Comparison of ENCODE assay signal across 16 cellular contexts in genomic region chr2:69344305-69344704, GRCh38.
"Had no signal": no experiment of that assay in that cellular context is flagged by ENCODE, and none has a peak within 500 bp of the region (broad histone marks: within the 10 kb centered on the region; RNA-seq: fewer than 3 reads in every experiment).

No MANE protein-coding gene starts in this region.

- FAIRE-seq: TTC549 had no signal

- DNase-seq: activated CD4-positive, alpha-beta T cell treated with anti-CD3 and anti-CD28 coated beads, Interleukin-2, amount 50 U/mL, for 1 hour; activated CD4-positive, CD25-positive, alpha-beta regulatory T cell; activated gamma-delta T cell; activated naive CD8-positive, alpha-beta T cell treated with anti-CD3 and anti-CD28 coated beads, Interleukin-2, amount 10 ng/mL, durations not matched to agents 7 days and 5 days; activated T-cell treated with anti-CD3 and anti-CD28 coated beads, Interleukin-2, amount 50 U/mL, for 1 hour; anterior cingulate cortex; effector memory CD8-positive, alpha-beta T cell; gastrocnemius medialis; heart right ventricle; lower lobe of right lung; posterior cingulate gyrus; stimulated activated CD4-positive, alpha-beta T cell treated with anti-CD3 and anti-CD28 coated beads, Interleukin-2, amount 100 ng/mL, for 48 hours; stimulated activated naive B cell treated with anti-CD40 and anti-IgM and Interleukin-4, amounts not matched to agents 10 μg/mL and 1 μg/mL and 100 μg/mL, for 72 hours; SW 1271; trophoblast cell had no signal

- H3K9me3 ChIP-seq: gastrocnemius medialis, heart right ventricle, lower lobe of right lung had no signal

- H3K4me1 ChIP-seq: gastrocnemius medialis, lower lobe of right lung had no signal

- H3K27me3 ChIP-seq: gastrocnemius medialis, heart right ventricle had no signal

- H3K4me3 ChIP-seq: gastrocnemius medialis, heart right ventricle, lower lobe of right lung had no signal

- H3K27ac ChIP-seq: gastrocnemius medialis, heart right ventricle, lower lobe of right lung had no signal
